10 cellular contexts compared by ENCODE assay signal in the genomic region with DNA sequence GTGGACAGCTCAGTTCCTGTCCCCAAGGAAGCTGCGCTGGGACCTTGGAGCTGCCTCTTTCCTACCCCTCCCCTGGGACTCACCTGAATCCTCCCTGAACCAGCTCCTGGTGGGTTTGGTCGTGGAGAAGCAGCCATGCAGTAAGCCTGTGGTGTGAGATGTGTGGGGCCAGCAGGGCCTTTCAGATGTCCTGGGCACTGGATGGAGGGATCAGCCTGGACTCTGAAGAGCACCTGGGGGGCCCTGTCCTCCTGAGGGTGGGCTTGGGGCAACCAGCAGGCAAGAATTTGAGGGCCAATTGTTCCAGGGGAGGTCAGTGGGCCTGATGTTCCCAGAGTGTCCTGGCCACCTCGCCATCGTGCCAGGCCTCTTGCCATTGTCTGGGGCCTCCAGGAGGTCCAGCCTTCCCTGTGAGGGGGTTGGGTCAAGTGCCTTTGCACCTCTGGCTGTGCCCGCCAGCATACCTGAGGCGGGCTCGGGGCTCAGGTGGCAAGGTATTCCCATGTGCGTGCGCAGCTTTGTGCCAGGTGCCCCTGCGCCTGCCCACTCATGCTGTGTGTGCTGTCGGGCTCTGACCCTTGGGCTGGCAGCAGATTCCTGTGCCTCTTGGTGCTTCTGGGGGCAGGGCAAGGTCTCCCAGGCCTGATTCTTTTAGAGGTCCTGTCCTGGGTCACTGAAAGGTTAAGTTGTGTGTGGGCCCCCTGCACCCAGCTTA. TPM values are rescaled to one million over a fixed set of nuclear protein-coding genes. Genes with fewer than 3 reads are reported as not detected.
DNase-seq lines count a peak whose midpoint lies in the region; ATAC-seq and TF ChIP-seq lines count a peak whose summit lies in the region.
"Had no signal": no experiment of that assay in that cellular context is flagged by ENCODE, and none has a peak within 500 bp of the region (broad histone marks: within the 10 kb centered on the region; RNA-seq: fewer than 3 reads in every experiment).

No MANE protein-coding gene starts in this region.

- no peaks in the 10 kb centered on the region for H3K27me3 Mint-ChIP-seq in CD8-positive, alpha-beta T cell (ENCODE audit: low read depth)
- peaks cover 2% of the 10 kb centered on the region for H3K27me3 Mint-ChIP-seq in nephron progenitor cell (ENCODE audit: low read depth, poor library complexity)

- H3K4me3 ChIP-seq in CD8-positive, alpha-beta T cell (ENCODE audit: low read depth, low read length), result no peak overlapping the region
- H3K4me3 ChIP-seq in coronary artery (peak overlapping the region; percentile 77), BE2C (ENCODE audit: low read depth, low read length) (no peak overlapping the region)

- POLR2A ChIA-PET in CD8-positive, alpha-beta T cell (lab: Charles Lee), result interaction anchor here (1.5 to 3.1 kb wide), 4 partner anchors 9 to 23 kb away, joined by 4 to 9 read pairs (median 4); no protein-coding TSS in a partner anchor

- DNase-seq in CD8-positive, alpha-beta T cell, result no peak
- DNase-seq in coronary artery (ENCODE audit: low spot score), result no peak
- no peak for DNase-seq in nephron progenitor cell
- DNase-seq in NCI-H524 treated with DMSO at 0.1 percent for 48 hours (lab: John Stamatoyannopoulos, UW), result no peak
- DNase-seq in BE2C, result no peak
- DNase-seq: Caco-2, NCI-H187 treated with DMSO at 0.1 percent for 48 hours had no signal

- H3K4me3 Mint-ChIP-seq in CD8-positive, alpha-beta T cell, result peak overlapping the region; percentile 78
- no peak overlapping the region for H3K4me3 Mint-ChIP-seq in nephron progenitor cell

- no peak for ATAC-seq in CD8-positive, alpha-beta T cell
- no peak for ATAC-seq in HG03354 (IDR thresholded peaks at IDR 0.05; ENCODE audit: poor library complexity, severe bottlenecking, unreplicated experiment)
- no peak for ATAC-seq in GM21619 (IDR thresholded peaks at IDR 0.05; ENCODE audit: unreplicated experiment)

- no peaks in the 10 kb centered on the region for H3K9me3 Mint-ChIP-seq in CD8-positive, alpha-beta T cell
- H3K9me3 Mint-ChIP-seq in nephron progenitor cell, result no peaks in the 10 kb centered on the region

- peaks cover 39% of the 10 kb centered on the region for H3K36me3 Mint-ChIP-seq in CD8-positive, alpha-beta T cell
- H3K36me3 Mint-ChIP-seq in nephron progenitor cell (ENCODE audit: low read depth), result peaks cover 30% of the 10 kb centered on the region

- no peak for TF ChIP-seq CTCF in CD8-positive, alpha-beta T cell (IDR thresholded peaks at IDR 0.05)
- TF ChIP-seq CTCF in coronary artery (IDR thresholded peaks at IDR 0.05) (no peak), nephron progenitor cell (IDR thresholded peaks at IDR 0.05) (no peak), BE2C (IDR thresholded peaks at IDR 0.05; ENCODE audit: low read depth, low read length) (no peak)

- peaks cover 81% of the 10 kb centered on the region for H3K4me1 ChIP-seq in CD8-positive, alpha-beta T cell (ENCODE audit: insufficient read depth, low read length)
- peaks cover 8% of the 10 kb centered on the region for H3K4me1 ChIP-seq in BE2C

- no peaks in the 10 kb centered on the region for H3K9me3 ChIP-seq in CD8-positive, alpha-beta T cell (ENCODE audit: low read length)
- H3K9me3 ChIP-seq in BE2C, result no peaks in the 10 kb centered on the region
- H3K9me3 ChIP-seq: Caco-2 had no signal

- H3K4me1 Mint-ChIP-seq in CD8-positive, alpha-beta T cell (ENCODE audit: low read depth), result peaks cover 83% of the 10 kb centered on the region
- peaks cover 70% of the 10 kb centered on the region for H3K4me1 Mint-ChIP-seq in nephron progenitor cell

- peak overlapping the region; percentile 97 for H3K27ac Mint-ChIP-seq in CD8-positive, alpha-beta T cell
- peak overlapping the region; percentile 42 for H3K27ac Mint-ChIP-seq in nephron progenitor cell

- TF ChIP-seq RAD21 in Ishikawa (IDR thresholded peaks at IDR 0.05; ENCODE audit: low read depth), result no peak

- CTCF ChIA-PET in CD8-positive, alpha-beta T cell (lab: Charles Lee), result interaction anchor here (0.9 to 10.4 kb wide), 4 partner anchors 12 to 27 kb away, joined by 3 to 82 read pairs (median 3); no protein-coding TSS in a partner anchor

- no peak; the same call in 1 of the 2 replicates for TF ChIP-seq EP300 in Ishikawa (IDR thresholded peaks at IDR 0.05; ENCODE audit: borderline replicate concordance)

- no peaks in the 10 kb centered on the region for H3K27me3 ChIP-seq in CD8-positive, alpha-beta T cell (ENCODE audit: insufficient read depth, low read length)
- no peaks in the 10 kb centered on the region for H3K27me3 ChIP-seq in BE2C

- intact Hi-C loops in CD8-positive, alpha-beta T cell (cut with DNase I, micrococcal nuclease), result no loop called here

- peak overlapping the region; percentile 12 for H3K27ac ChIP-seq in CD8-positive, alpha-beta T cell (ENCODE audit: low read depth, low read length)
- H3K27ac ChIP-seq in coronary artery, result peak overlapping the region; percentile 2 to 100

- peaks cover 25% of the 10 kb centered on the region for H3K36me3 ChIP-seq in CD8-positive, alpha-beta T cell (ENCODE audit: insufficient read depth, low read length)
- H3K36me3 ChIP-seq in BE2C, result peaks cover 44% of the 10 kb centered on the region

TF ChIP-seq in Ishikawa, 13 proteins besides CTCF, POLR2A, EP300 and RAD21:
- TF ChIP-seq, protein P1, sequence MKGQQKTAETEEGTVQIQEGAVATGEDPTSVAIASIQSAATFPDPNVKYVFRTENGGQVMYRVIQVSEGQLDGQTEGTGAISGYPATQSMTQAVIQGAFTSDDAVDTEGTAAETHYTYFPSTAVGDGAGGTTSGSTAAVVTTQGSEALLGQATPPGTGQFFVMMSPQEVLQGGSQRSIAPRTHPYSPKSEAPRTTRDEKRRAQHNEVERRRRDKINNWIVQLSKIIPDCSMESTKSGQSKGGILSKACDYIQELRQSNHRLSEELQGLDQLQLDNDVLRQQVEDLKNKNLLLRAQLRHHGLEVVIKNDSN (IDR thresholded peaks at IDR 0.05), result 0 out of 2 replicates have a peak, but pooled peaks have one; percentile 19
- TF ChIP-seq TCF12 (IDR thresholded peaks at IDR 0.05; ENCODE audit: low read depth), result peak; percentile 50; the same call in 1 of the 2 replicates
- peak; percentile 43 for TF ChIP-seq TEAD4 (IDR thresholded peaks at IDR 0.05)
- TF ChIP-seq, protein P2, sequence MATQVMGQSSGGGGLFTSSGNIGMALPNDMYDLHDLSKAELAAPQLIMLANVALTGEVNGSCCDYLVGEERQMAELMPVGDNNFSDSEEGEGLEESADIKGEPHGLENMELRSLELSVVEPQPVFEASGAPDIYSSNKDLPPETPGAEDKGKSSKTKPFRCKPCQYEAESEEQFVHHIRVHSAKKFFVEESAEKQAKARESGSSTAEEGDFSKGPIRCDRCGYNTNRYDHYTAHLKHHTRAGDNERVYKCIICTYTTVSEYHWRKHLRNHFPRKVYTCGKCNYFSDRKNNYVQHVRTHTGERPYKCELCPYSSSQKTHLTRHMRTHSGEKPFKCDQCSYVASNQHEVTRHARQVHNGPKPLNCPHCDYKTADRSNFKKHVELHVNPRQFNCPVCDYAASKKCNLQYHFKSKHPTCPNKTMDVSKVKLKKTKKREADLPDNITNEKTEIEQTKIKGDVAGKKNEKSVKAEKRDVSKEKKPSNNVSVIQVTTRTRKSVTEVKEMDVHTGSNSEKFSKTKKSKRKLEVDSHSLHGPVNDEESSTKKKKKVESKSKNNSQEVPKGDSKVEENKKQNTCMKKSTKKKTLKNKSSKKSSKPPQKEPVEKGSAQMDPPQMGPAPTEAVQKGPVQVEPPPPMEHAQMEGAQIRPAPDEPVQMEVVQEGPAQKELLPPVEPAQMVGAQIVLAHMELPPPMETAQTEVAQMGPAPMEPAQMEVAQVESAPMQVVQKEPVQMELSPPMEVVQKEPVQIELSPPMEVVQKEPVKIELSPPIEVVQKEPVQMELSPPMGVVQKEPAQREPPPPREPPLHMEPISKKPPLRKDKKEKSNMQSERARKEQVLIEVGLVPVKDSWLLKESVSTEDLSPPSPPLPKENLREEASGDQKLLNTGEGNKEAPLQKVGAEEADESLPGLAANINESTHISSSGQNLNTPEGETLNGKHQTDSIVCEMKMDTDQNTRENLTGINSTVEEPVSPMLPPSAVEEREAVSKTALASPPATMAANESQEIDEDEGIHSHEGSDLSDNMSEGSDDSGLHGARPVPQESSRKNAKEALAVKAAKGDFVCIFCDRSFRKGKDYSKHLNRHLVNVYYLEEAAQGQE (IDR thresholded peaks at IDR 0.05; ENCODE audit: low read depth), result no peak
- peak; percentile 44; the same call in 1 of the 2 replicates for TF ChIP-seq NFIC (IDR thresholded peaks at IDR 0.05)
- TF ChIP-seq, protein P3, sequence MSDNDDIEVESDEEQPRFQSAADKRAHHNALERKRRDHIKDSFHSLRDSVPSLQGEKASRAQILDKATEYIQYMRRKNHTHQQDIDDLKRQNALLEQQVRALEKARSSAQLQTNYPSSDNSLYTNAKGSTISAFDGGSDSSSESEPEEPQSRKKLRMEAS (IDR thresholded peaks at IDR 0.05), result peak; percentile 76

RNA-seq across cellular contexts. Expression of a gene that starts 7.3 kb away (rescaled TPM):
- 10 to 100 TPM; 47.9 to 53.1 TPM for total RNA-seq in CD8-positive, alpha-beta T cell
- 148 TPM for polyA plus RNA-seq in BE2C (2012; ENCODE audit: insufficient read depth, insufficient read length, low read depth)
